1 cellular context compared by ENCODE assay signal in genomic region chr9:19048966-19049871, GRCh38.
TF ChIP-seq lines count a peak whose summit lies in the region.

Gene RRAGA, plus strand, starts transcription at chr9:19049427. Its CDS starts 233 bp downstream, at chr9:19049660.

TF ChIP-seq in GM12878, 131 proteins besides CTCF, POLR2A, EP300 and RAD21 (continued from another document and continues in another):
- TF ChIP-seq ZNF592 (IDR thresholded peaks at IDR 0.05), result no peak
- no peak; the same call in 1 of the 2 replicates for TF ChIP-seq GATAD2B (conservative IDR thresholded peaks at IDR 0.05; ENCODE audit: low read depth)
- no peak for TF ChIP-seq FOXK2 (IDR thresholded peaks at IDR 0.05)
- no peak for TF ChIP-seq IRF3 (IDR thresholded peaks at IDR 0.05)
- TF ChIP-seq SIN3A (IDR thresholded peaks at IDR 0.05; ENCODE audit: low read depth, low read length), result peak; percentile 82
- no peak for TF ChIP-seq SUZ12 (IDR thresholded peaks at IDR 0.05; ENCODE audit: unreplicated experiment)
- TF ChIP-seq HDAC6 (IDR thresholded peaks at IDR 0.05; ENCODE audit: unreplicated experiment), result no peak
- TF ChIP-seq SKIL (IDR thresholded peaks at IDR 0.05; ENCODE audit: low read depth, poor library complexity, severe bottlenecking), result peak; percentile 30
- peak; percentile 71; the same call in 1 of the 2 replicates for TF ChIP-seq GABPA (IDR thresholded peaks at IDR 0.05; ENCODE audit: low read depth)
- TF ChIP-seq ZNF207 (IDR thresholded peaks at IDR 0.05; ENCODE audit: borderline replicate concordance), result peak; percentile 75; the same call in 1 of the 2 replicates
- TF ChIP-seq MXI1 (IDR thresholded peaks at IDR 0.05; ENCODE audit: low read depth, low read length), result peak; percentile 90
- no peak for TF ChIP-seq FOS (IDR thresholded peaks at IDR 0.05; ENCODE audit: borderline replicate concordance, extremely low read depth, insufficient read length)
- peak; percentile 41; the same call in 1 of the 2 replicates for TF ChIP-seq PAX5 (IDR thresholded peaks at IDR 0.05; ENCODE audit: borderline replicate concordance, low read depth, low read length)
- TF ChIP-seq BCL3 (IDR thresholded peaks at IDR 0.05; ENCODE audit: borderline replicate concordance, insufficient read depth, low read depth, low read length, poor library complexity, severe bottlenecking), result peak; percentile 21
- TF ChIP-seq MTA2 (IDR thresholded peaks at IDR 0.05; ENCODE audit: low read depth), result peak; percentile 22; the same call in 1 of the 2 replicates
- no peak; the same call in 1 of the 2 replicates for TF ChIP-seq CHD1 (IDR thresholded peaks at IDR 0.05; ENCODE audit: low read depth, low read length)
- peak; percentile 97 for TF ChIP-seq CBX5 (IDR thresholded peaks at IDR 0.05; ENCODE audit: low read depth)
- TF ChIP-seq SMAD5 (IDR thresholded peaks at IDR 0.05; ENCODE audit: low read depth), result peak; percentile 85; the same call in 1 of the 2 replicates
- TF ChIP-seq BRCA1 (IDR thresholded peaks at IDR 0.05; ENCODE audit: low read depth, low read length), result peak; percentile 88
- TF ChIP-seq RELB (IDR thresholded peaks at IDR 0.05; ENCODE audit: low read depth), result peak; percentile 58
- peak; percentile 72 for TF ChIP-seq RELA (IDR thresholded peaks at IDR 0.05; ENCODE audit: borderline replicate concordance, partially characterized antibody)
- peak; percentile 56 for TF ChIP-seq SP1 (IDR thresholded peaks at IDR 0.05; ENCODE audit: low read depth, low read length)
- TF ChIP-seq ZBTB40 (IDR thresholded peaks at IDR 0.05; ENCODE audit: borderline replicate concordance), result peak; percentile 75; the same call in 1 of the 2 replicates
- peak; percentile 88 for TF ChIP-seq NBN (IDR thresholded peaks at IDR 0.05)
- TF ChIP-seq BHLHE40 (IDR thresholded peaks at IDR 0.05; ENCODE audit: borderline replicate concordance in 1 of 2, low read depth in 2 of 2, low read length in 1 of 2), result peak in 1 of 2 experiments; percentile 45; a peak in 2 of 4 replicates
- TF ChIP-seq CEBPZ (IDR thresholded peaks at IDR 0.05; ENCODE audit: low read depth, low read length), result no peak
- TF ChIP-seq YBX1 (IDR thresholded peaks at IDR 0.05), result no peak
- peak; percentile 78 for TF ChIP-seq RFX5 (IDR thresholded peaks at IDR 0.05; ENCODE audit: low read depth, low read length)
- no peak for TF ChIP-seq STAT1 (conservative IDR thresholded peaks at IDR 0.05)
- TF ChIP-seq CREM (IDR thresholded peaks at IDR 0.05; ENCODE audit: low read depth), result peak; percentile 41; the same call in 1 of the 2 replicates
- TF ChIP-seq MTA3 (IDR thresholded peaks at IDR 0.05; ENCODE audit: borderline replicate concordance, low read length), result no peak
- TF ChIP-seq TBL1XR1 (IDR thresholded peaks at IDR 0.05; ENCODE audit: low read depth, low read length), result no peak
- TF ChIP-seq PKNOX1 (IDR thresholded peaks at IDR 0.05), result peak; percentile 64
- TF ChIP-seq SIX5 (IDR thresholded peaks at IDR 0.05; ENCODE audit: low read depth, low read length, severe bottlenecking), result no peak
- TF ChIP-seq RAD51 (IDR thresholded peaks at IDR 0.05), result no peak
- peak; percentile 99 for TF ChIP-seq CHD2 (IDR thresholded peaks at IDR 0.05; ENCODE audit: borderline replicate concordance, low read depth, low read length)
- TF ChIP-seq IRF4 (IDR thresholded peaks at IDR 0.05; ENCODE audit: low read depth, low read length), result no peak
- TF ChIP-seq SUPT20H (IDR thresholded peaks at IDR 0.05; ENCODE audit: borderline replicate concordance, control insufficient read depth, low read depth, low read length), result no peak
- peak; percentile 96 for TF ChIP-seq RUNX3 (IDR thresholded peaks at IDR 0.05; ENCODE audit: low read length)
- no peak for TF ChIP-seq ATF3 (IDR thresholded peaks at IDR 0.05; ENCODE audit: borderline replicate concordance, extremely low read depth, low read depth, low read length)
